In genomic region chr12:89461190-89461589, GRCh38 we compare ENCODE assay signal across 9 cellular contexts.
DNase-seq lines count a peak whose midpoint lies in the region; ATAC-seq and TF ChIP-seq lines count a peak whose summit lies in the region.
"Had no signal": no experiment of that assay in that cellular context is flagged by ENCODE, and none has a peak within 500 bp of the region (broad histone marks: within the 10 kb centered on the region; RNA-seq: fewer than 3 reads in every experiment).

No MANE protein-coding gene starts in this region.

- H2AFZ ChIP-seq in OCI-LY7 (ENCODE audit: low read length), result no peak overlapping the region

- intact Hi-C loops in activated CD4-positive, alpha-beta memory T cell treated with anti-CD3 and anti-CD28 coated beads for 36 hours (cut with micrococcal nuclease), result loop anchor here (1.0 to 5.0 kb wide), 7 partner anchors 8 to 442 kb away; partner anchors contain the start of gene DUSP6
- intact Hi-C loops in tibial artery (cut with DNase I; ENCODE audit: low total_unique reads) (no loop called here), OCI-LY7 (cut with micrococcal nuclease; ENCODE audit: unreplicated experiment) (loop anchor here (1.0 kb wide), 2 partner anchors 410 to 442 kb away; no protein-coding TSS in a partner anchor)

- no TSS peak for BruUV-seq in OCI-LY7 (replicated peaks; lab: Mats Ljungman, UMichigan)

- H3K9me2 ChIP-seq in OCI-LY7 (ENCODE audit: insufficient read depth, low read length), result no peaks in the 10 kb centered on the region

- no peak for TF ChIP-seq CTCF in astrocyte of the spinal cord (IDR thresholded peaks at IDR 0.05; ENCODE audit: low read depth, low read length)
- no peak for TF ChIP-seq CTCF in tibial artery (IDR thresholded peaks at IDR 0.05)
- TF ChIP-seq CTCF in OCI-LY7 (conservative IDR thresholded peaks at IDR 0.05; ENCODE audit: low read length), result no peak

- H3K4me1 Mint-ChIP-seq in activated CD4-positive, alpha-beta memory T cell treated with anti-CD3 and anti-CD28 coated beads, Interleukin-2, amount 10 ng/mL, durations not matched to agents 7 days and 5 days, result peaks cover 60% of the 10 kb centered on the region
- H3K4me1 Mint-ChIP-seq in activated CD4-positive, alpha-beta memory T cell treated with anti-CD3 and anti-CD28 coated beads for 36 hours (ENCODE audit: low read depth), result peaks cover 11% of the 10 kb centered on the region

- H3K27ac ChIP-seq in tibial artery (peak overlapping the region; percentile 21 to 49), OCI-LY7 (ENCODE audit: low read depth, low read length, poor library complexity, severe bottlenecking) (no peak overlapping the region)

- H3K36me3 ChIP-seq in tibial artery, result no peaks in the 10 kb centered on the region
- no peaks in the 10 kb centered on the region for H3K36me3 ChIP-seq in OCI-LY7 (ENCODE audit: insufficient read depth, low read length)

- CTCF ChIA-PET in activated CD4-positive, alpha-beta memory T cell treated with anti-CD3 and anti-CD28 coated beads, Interleukin-2, amount 10 ng/mL, durations not matched to agents 7 days and 5 days (lab: Charles Lee), result interaction anchor here (0.9 to 6.9 kb wide), 16 partner anchors 10 to 446 kb away, joined by 3 to 58 read pairs (median 8); partner anchors contain the start of genes DUSP6, GALNT4 and POC1B
- CTCF ChIA-PET in activated CD4-positive, alpha-beta memory T cell treated with anti-CD3 and anti-CD28 coated beads for 36 hours (lab: Charles Lee), result interaction anchor here (0.7 to 4.0 kb wide), 26 partner anchors 10 to 447 kb away, joined by 3 to 45 read pairs (median 4); partner anchors contain the start of genes GALNT4 and POC1B
- CTCF ChIA-PET in OCI-LY7 (lab: Charles Lee; ENCODE audit: unreplicated experiment), result no interaction called here

- in situ Hi-C loops in astrocyte of the spinal cord (cut with HindIII; ENCODE audit: low sequenced_read_pairs), result no loop called here

- no peak overlapping the region for H3K4me3 Mint-ChIP-seq in activated CD4-positive, alpha-beta memory T cell treated with anti-CD3 and anti-CD28 coated beads, Interleukin-2, amount 10 ng/mL, durations not matched to agents 7 days and 5 days
- H3K4me3 Mint-ChIP-seq in activated CD4-positive, alpha-beta memory T cell treated with anti-CD3 and anti-CD28 coated beads for 36 hours, result no peak overlapping the region

- ATAC-seq in left lobe of liver, result peak; percentile 39

- H4K20me1 ChIP-seq in OCI-LY7 (ENCODE audit: insufficient read depth, low read length), result no peaks in the 10 kb centered on the region

- H3K9me3 Mint-ChIP-seq in activated CD4-positive, alpha-beta memory T cell treated with anti-CD3 and anti-CD28 coated beads, Interleukin-2, amount 10 ng/mL, durations not matched to agents 7 days and 5 days, result no peaks in the 10 kb centered on the region
- no peaks in the 10 kb centered on the region for H3K9me3 Mint-ChIP-seq in activated CD4-positive, alpha-beta memory T cell treated with anti-CD3 and anti-CD28 coated beads for 36 hours
- H3K9me3 Mint-ChIP-seq: naive B cell had no signal

- no peak overlapping the region for H3K4me2 ChIP-seq in OCI-LY7 (ENCODE audit: low read length)

- DNase-seq in activated CD4-positive, alpha-beta memory T cell treated with anti-CD3 and anti-CD28 coated beads, Interleukin-2, amount 10 ng/mL, durations not matched to agents 7 days and 5 days, result no peak
- DNase-seq in activated CD4-positive, alpha-beta memory T cell treated with anti-CD3 and anti-CD28 coated beads for 36 hours, result no peak
- peak; percentile 42 for DNase-seq in astrocyte of the spinal cord (ENCODE audit: low read depth, low spot score)
- DNase-seq in left lobe of liver (ENCODE audit: low spot score), result no peak
- DNase-seq in tibial artery, result peak in 1 of 2 donors; percentile 25
- no peak for DNase-seq in stimulated activated CD4-positive, alpha-beta T cell treated with anti-CD3 and anti-CD28 coated beads, Interleukin-4, amount 100 ng/mL, for 1 hour
- DNase-seq in OCI-LY7 (ENCODE audit: low spot score), result no peak
- DNase-seq in NCI-H2227 treated with DMSO at 0.1 percent for 48 hours (lab: John Stamatoyannopoulos, UW), result no peak

- no peaks in the 10 kb centered on the region for H3K27me3 ChIP-seq in tibial artery

- H3K27me3 Mint-ChIP-seq in activated CD4-positive, alpha-beta memory T cell treated with anti-CD3 and anti-CD28 coated beads, Interleukin-2, amount 10 ng/mL, durations not matched to agents 7 days and 5 days, result no peaks in the 10 kb centered on the region
- H3K27me3 Mint-ChIP-seq in activated CD4-positive, alpha-beta memory T cell treated with anti-CD3 and anti-CD28 coated beads for 36 hours, result no peaks in the 10 kb centered on the region
- H3K27me3 Mint-ChIP-seq: naive B cell had no signal

- peaks cover 40% of the 10 kb centered on the region for H3K36me3 Mint-ChIP-seq in activated CD4-positive, alpha-beta memory T cell treated with anti-CD3 and anti-CD28 coated beads, Interleukin-2, amount 10 ng/mL, durations not matched to agents 7 days and 5 days (ENCODE audit: low read depth)
- H3K36me3 Mint-ChIP-seq in activated CD4-positive, alpha-beta memory T cell treated with anti-CD3 and anti-CD28 coated beads for 36 hours, result peaks cover 8% of the 10 kb centered on the region

- H3K79me2 ChIP-seq in OCI-LY7 (ENCODE audit: insufficient read depth, low read depth, low read length), result no peaks in the 10 kb centered on the region

- H3K4me1 ChIP-seq in tibial artery, result peaks cover 0 to 12% (median 0%) of the 10 kb centered on the region in 4 donors
- no peaks in the 10 kb centered on the region for H3K4me1 ChIP-seq in OCI-LY7 (ENCODE audit: insufficient read depth, low read length, poor library complexity, severe bottlenecking)

- H3K27ac Mint-ChIP-seq in activated CD4-positive, alpha-beta memory T cell treated with anti-CD3 and anti-CD28 coated beads, Interleukin-2, amount 10 ng/mL, durations not matched to agents 7 days and 5 days, result peak overlapping the region; percentile 59
- no peak overlapping the region for H3K27ac Mint-ChIP-seq in activated CD4-positive, alpha-beta memory T cell treated with anti-CD3 and anti-CD28 coated beads for 36 hours

- POLR2A ChIA-PET in activated CD4-positive, alpha-beta memory T cell treated with anti-CD3 and anti-CD28 coated beads, Interleukin-2, amount 10 ng/mL, durations not matched to agents 7 days and 5 days (lab: Charles Lee), result interaction anchor here (0.7 to 4.0 kb wide), 7 partner anchors 24 to 444 kb away, joined by 3 to 34 read pairs (median 8); partner anchors contain the start of gene DUSP6
- POLR2A ChIA-PET in activated CD4-positive, alpha-beta memory T cell treated with anti-CD3 and anti-CD28 coated beads for 36 hours (lab: Charles Lee), result no interaction called here
- POLR2A ChIA-PET in OCI-LY7 (lab: Charles Lee), result interaction anchor here (1.0 to 1.3 kb wide), 2 partner anchors 13 to 145 kb away, joined by 3 read pairs; no protein-coding TSS in a partner anchor

- no peak overlapping the region for H3K4me3 ChIP-seq in astrocyte of the spinal cord (ENCODE audit: low read depth, low read length)
- no peak overlapping the region for H3K4me3 ChIP-seq in tibial artery
- no peak overlapping the region for H3K4me3 ChIP-seq in OCI-LY7 (ENCODE audit: low read depth, low read length, poor library complexity, severe bottlenecking)

- no peaks in the 10 kb centered on the region for H3K9me3 ChIP-seq in tibial artery
- H3K9me3 ChIP-seq in OCI-LY7 (ENCODE audit: low read length), result no peaks in the 10 kb centered on the region
